Comparison of ENCODE assay signal across 7 cellular contexts in the genomic region with DNA sequence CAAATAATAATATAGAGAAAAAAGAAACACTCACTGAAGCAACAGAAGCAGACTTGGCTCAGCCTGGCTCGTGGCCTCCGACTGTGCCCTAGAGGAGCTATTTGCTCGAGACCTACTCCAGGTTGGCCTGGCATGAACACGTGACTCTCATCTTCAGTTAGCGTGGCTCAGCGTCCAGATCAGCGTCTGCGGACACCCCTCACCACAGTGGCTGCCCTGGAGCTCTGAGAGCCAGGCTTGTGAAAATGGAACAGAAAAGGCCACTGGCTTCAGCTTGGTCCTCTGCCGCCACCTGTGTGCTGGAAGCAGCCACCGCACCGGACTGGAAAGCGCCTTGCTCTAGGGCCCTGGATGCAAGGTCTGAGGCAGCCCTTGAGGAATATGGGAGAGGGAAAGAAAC.
DNase-seq lines count a peak whose midpoint lies in the region; ATAC-seq and TF ChIP-seq lines count a peak whose summit lies in the region.

No MANE protein-coding gene starts in this region.

- H3K4me1 Mint-ChIP-seq in WTC11 (no peaks in the 10 kb centered on the region), neural crest cell (no peaks in the 10 kb centered on the region)

- peak; percentile 76 for ATAC-seq in GM18511 (IDR thresholded peaks at IDR 0.05; ENCODE audit: unreplicated experiment)
- ATAC-seq in HG02884 (IDR thresholded peaks at IDR 0.05; ENCODE audit: unreplicated experiment) = peak; percentile 74
- ATAC-seq in WTC11 = peak; percentile 99

- TF ChIP-seq CTCF in WTC11 (IDR thresholded peaks at IDR 0.05) = peak; percentile 48
- peak; percentile 67 for TF ChIP-seq CTCF in neural crest cell (conservative IDR thresholded peaks at IDR 0.05)

- H3K4me3 Mint-ChIP-seq in WTC11 (no peak overlapping the region), neural crest cell (no peak overlapping the region)

- H3K36me3 Mint-ChIP-seq in WTC11 (peaks cover 25% of the 10 kb centered on the region), neural crest cell (ENCODE audit: low read depth) (no peaks in the 10 kb centered on the region)

- CTCF ChIA-PET in WTC11 (lab: Charles Lee) = interaction anchor here (0.6 to 1.1 kb wide), 7 partner anchors 11 to 683 kb away, joined by 3 to 7 read pairs (median 3); no protein-coding TSS in a partner anchor

- H3K27me3 Mint-ChIP-seq in WTC11 (ENCODE audit: low read depth) (no peaks in the 10 kb centered on the region), neural crest cell (ENCODE audit: low read depth) (no peaks in the 10 kb centered on the region)

- H3K27ac Mint-ChIP-seq in WTC11 (no peak overlapping the region), neural crest cell (ENCODE audit: unreplicated experiment) (no peak overlapping the region)

- H3K9me3 Mint-ChIP-seq in WTC11 (peaks cover 48% of the 10 kb centered on the region), neural crest cell (peaks cover 5% of the 10 kb centered on the region)

- POLR2A ChIA-PET in WTC11 (lab: Charles Lee) = interaction anchor here (0.6 kb wide), 1 partner anchor 778 kb away, joined by 3 read pairs; no protein-coding TSS in a partner anchor

- DNase-seq in WTC11 (ENCODE audit: low spot score) (peak; percentile 75), neural crest cell (ENCODE audit: low read depth, low spot score) (peak; percentile 43), NCI-H128 (lab: John Stamatoyannopoulos, UW; ENCODE audit: unreplicated experiment) (no peak), SKM-1 (lab: John Stamatoyannopoulos, UW; ENCODE audit: unreplicated experiment) (no peak)
- no peak for DNase-seq in stimulated activated CD4-positive, alpha-beta T cell treated with anti-CD3 and anti-CD28 coated beads, Interleukin-2, amount 100 ng/mL, for 24 hours

TF ChIP-seq in WTC11, 78 proteins besides CTCF, POLR2A, EP300 and RAD21:
- TF ChIP-seq, protein P1, sequence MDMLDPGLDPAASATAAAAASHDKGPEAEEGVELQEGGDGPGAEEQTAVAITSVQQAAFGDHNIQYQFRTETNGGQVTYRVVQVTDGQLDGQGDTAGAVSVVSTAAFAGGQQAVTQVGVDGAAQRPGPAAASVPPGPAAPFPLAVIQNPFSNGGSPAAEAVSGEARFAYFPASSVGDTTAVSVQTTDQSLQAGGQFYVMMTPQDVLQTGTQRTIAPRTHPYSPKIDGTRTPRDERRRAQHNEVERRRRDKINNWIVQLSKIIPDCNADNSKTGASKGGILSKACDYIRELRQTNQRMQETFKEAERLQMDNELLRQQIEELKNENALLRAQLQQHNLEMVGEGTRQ (CRISPR knock-in tag; IDR thresholded peaks at IDR 0.05) = peak; percentile 72
- peak; percentile 62 for TF ChIP-seq USF1 (CRISPR knock-in tag; IDR thresholded peaks at IDR 0.05)
- TF ChIP-seq, protein P2, sequence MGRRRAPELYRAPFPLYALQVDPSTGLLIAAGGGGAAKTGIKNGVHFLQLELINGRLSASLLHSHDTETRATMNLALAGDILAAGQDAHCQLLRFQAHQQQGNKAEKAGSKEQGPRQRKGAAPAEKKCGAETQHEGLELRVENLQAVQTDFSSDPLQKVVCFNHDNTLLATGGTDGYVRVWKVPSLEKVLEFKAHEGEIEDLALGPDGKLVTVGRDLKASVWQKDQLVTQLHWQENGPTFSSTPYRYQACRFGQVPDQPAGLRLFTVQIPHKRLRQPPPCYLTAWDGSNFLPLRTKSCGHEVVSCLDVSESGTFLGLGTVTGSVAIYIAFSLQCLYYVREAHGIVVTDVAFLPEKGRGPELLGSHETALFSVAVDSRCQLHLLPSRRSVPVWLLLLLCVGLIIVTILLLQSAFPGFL (CRISPR knock-in tag; IDR thresholded peaks at IDR 0.05; ENCODE audit: borderline replicate concordance) = no peak
- TF ChIP-seq, protein P3, sequence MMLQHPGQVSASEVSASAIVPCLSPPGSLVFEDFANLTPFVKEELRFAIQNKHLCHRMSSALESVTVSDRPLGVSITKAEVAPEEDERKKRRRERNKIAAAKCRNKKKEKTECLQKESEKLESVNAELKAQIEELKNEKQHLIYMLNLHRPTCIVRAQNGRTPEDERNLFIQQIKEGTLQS (CRISPR knock-in tag; conservative IDR thresholded peaks at IDR 0.05) = no peak

Comparison
In these comparisons a context has a peak if more than half of its experiments do, and no peak if none do; other contexts are left out.
1. DNase-seq: peak in WTC11 (single experiment) and neural crest cell (single experiment); none in stimulated activated CD4-positive, alpha-beta T cell treated with anti-CD3 and anti-CD28 coated beads, Interleukin-2, amount 100 ng/mL, for 24 hours (0 of 2), NCI-H128 (single experiment) and SKM-1 (single experiment).
2. Peak in every context shown above with its lines, with median percentiles within 50 percentile points of each other: ATAC-seq.